2 cellular contexts compared by ENCODE assay signal in genomic region chr2:232529806-232530547, GRCh38.
TF ChIP-seq lines count a peak whose summit lies in the region.

No MANE protein-coding gene starts in this region.

TF ChIP-seq in SK-N-SH, 30 proteins besides CTCF, POLR2A, EP300 and RAD21:
- no peak for TF ChIP-seq RCOR1 (IDR thresholded peaks at IDR 0.05; ENCODE audit: low read length)
- no peak for TF ChIP-seq USF1 (IDR thresholded peaks at IDR 0.05; ENCODE audit: borderline replicate concordance, low read depth)

TF ChIP-seq in SK-N-SH treated with all-trans-retinoic acid at 6 μM for 48 hours, 23 proteins besides CTCF, POLR2A, EP300 and RAD21:
- TF ChIP-seq SNAI2 (CRISPR knock-in tag; IDR thresholded peaks at IDR 0.05) (no peak), BACH2 (CRISPR knock-in tag; IDR thresholded peaks at IDR 0.05; ENCODE audit: borderline replicate concordance) (no peak), ZFP30 (CRISPR knock-in tag; IDR thresholded peaks at IDR 0.05) (no peak), GLIS3 (CRISPR knock-in tag; IDR thresholded peaks at IDR 0.05) (no peak), ZNF70 (CRISPR knock-in tag; IDR thresholded peaks at IDR 0.05) (no peak), ZNF8 (CRISPR knock-in tag; IDR thresholded peaks at IDR 0.05) (no peak), PPARA (CRISPR knock-in tag; IDR thresholded peaks at IDR 0.05; ENCODE audit: borderline replicate concordance) (no peak), ZFP3 (CRISPR knock-in tag; IDR thresholded peaks at IDR 0.05) (no peak), TCF4 (CRISPR knock-in tag; IDR thresholded peaks at IDR 0.05; ENCODE audit: borderline replicate concordance) (no peak), ZNF565 (CRISPR knock-in tag; conservative IDR thresholded peaks at IDR 0.05; ENCODE audit: low read depth) (no peak), TSHZ2 (CRISPR knock-in tag; IDR thresholded peaks at IDR 0.05) (no peak), CSRNP3 (CRISPR knock-in tag; IDR thresholded peaks at IDR 0.05) (no peak)
- TF ChIP-seq, protein P1, sequence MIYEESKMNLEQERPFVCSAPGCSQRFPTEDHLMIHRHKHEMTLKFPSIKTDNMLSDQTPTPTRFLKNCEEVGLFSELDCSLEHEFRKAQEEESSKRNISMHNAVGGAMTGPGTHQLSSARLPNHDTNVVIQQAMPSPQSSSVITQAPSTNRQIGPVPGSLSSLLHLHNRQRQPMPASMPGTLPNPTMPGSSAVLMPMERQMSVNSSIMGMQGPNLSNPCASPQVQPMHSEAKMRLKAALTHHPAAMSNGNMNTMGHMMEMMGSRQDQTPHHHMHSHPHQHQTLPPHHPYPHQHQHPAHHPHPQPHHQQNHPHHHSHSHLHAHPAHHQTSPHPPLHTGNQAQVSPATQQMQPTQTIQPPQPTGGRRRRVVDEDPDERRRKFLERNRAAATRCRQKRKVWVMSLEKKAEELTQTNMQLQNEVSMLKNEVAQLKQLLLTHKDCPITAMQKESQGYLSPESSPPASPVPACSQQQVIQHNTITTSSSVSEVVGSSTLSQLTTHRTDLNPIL (CRISPR knock-in tag; IDR thresholded peaks at IDR 0.05; ENCODE audit: low read depth) = no peak
- TF ChIP-seq, protein P2, sequence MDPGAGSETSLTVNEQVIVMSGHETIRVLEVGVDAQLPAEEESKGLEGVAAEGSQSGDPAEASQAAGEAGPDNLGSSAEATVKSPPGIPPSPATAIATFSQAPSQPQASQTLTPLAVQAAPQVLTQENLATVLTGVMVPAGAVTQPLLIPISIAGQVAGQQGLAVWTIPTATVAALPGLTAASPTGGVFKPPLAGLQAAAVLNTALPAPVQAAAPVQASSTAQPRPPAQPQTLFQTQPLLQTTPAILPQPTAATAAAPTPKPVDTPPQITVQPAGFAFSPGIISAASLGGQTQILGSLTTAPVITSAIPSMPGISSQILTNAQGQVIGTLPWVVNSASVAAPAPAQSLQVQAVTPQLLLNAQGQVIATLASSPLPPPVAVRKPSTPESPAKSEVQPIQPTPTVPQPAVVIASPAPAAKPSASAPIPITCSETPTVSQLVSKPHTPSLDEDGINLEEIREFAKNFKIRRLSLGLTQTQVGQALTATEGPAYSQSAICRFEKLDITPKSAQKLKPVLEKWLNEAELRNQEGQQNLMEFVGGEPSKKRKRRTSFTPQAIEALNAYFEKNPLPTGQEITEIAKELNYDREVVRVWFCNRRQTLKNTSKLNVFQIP (CRISPR knock-in tag; IDR thresholded peaks at IDR 0.05; ENCODE audit: borderline replicate concordance, low read depth) = no peak
